In the genomic region with DNA sequence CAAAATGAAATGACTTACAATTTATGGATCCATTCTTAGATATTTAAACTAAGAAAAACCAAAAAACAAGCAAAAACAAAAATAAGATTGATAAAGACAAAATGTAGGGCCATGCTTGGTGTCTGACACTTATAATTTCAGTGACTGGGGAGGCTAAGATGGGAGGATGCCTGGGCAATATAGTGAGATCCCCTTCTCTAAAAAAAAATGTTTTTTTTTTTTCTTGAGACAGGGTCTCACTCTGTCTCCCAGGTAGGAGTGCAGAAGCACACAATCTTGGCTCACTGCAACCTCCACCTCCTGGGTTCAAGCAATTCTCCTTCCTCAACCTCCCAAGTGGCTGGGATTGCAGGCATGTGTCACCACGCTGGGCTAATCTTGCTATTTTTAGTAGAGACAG, we compare ENCODE assay signal across 6 cellular contexts.
"Had no signal": no experiment of that assay in that cellular context is flagged by ENCODE, and none has a peak within 500 bp of the region (broad histone marks: within the 10 kb centered on the region; RNA-seq: fewer than 3 reads in every experiment).

No MANE protein-coding gene starts in this region.

- DNase-seq: H9, HCEC 1CT, IMR-90, KBM-7 had no signal

- H3K4me3 Mint-ChIP-seq: GM23338 had no signal

- H3K27ac Mint-ChIP-seq: GM23338 had no signal

- FAIRE-seq: HTR-8/SVneo had no signal

- ATAC-seq: GM23338 had no signal

- H2AFZ ChIP-seq: GM23338 had no signal

- H3K4me2 ChIP-seq: GM23338 had no signal

- H3K4me3 ChIP-seq: GM23338 had no signal

- H3K9me3 Mint-ChIP-seq: H9 had no signal
